ENCODE assay signal across 8 cellular contexts in genomic region chr12:122062832-122063690, GRCh38. TPM values are rescaled to one million over a fixed set of nuclear protein-coding genes. Genes with fewer than 3 reads are reported as not detected.
DNase-seq lines count a peak whose midpoint lies in the region; ATAC-seq and TF ChIP-seq lines count a peak whose summit lies in the region.

No MANE protein-coding gene starts in this region.

- no TSS peak for BruUV-seq in mammary epithelial cell (replicated peaks; lab: Mats Ljungman, UMichigan)

- no peaks in the 10 kb centered on the region for H3K27me3 ChIP-seq in mammary epithelial cell (ENCODE audit: insufficient read depth, low read length)
- no peaks in the 10 kb centered on the region for H3K27me3 ChIP-seq in suprapubic skin

- in situ Hi-C loops in mammary epithelial cell (cut with MboI; ENCODE audit: low sequenced_read_pairs in 2 of 2), result no loop called here

- TF ChIP-seq EP300 in suprapubic skin (IDR thresholded peaks at IDR 0.05), result no peak

- H3K9me3 ChIP-seq in mammary epithelial cell (replicated peaks; ENCODE audit: insufficient read depth, low read length), result no peaks in the 10 kb centered on the region
- no peaks in the 10 kb centered on the region for H3K9me3 ChIP-seq in suprapubic skin

- peaks cover 16% of the 10 kb centered on the region for H3K4me1 ChIP-seq in mammary epithelial cell (ENCODE audit: insufficient read depth, low read length)
- peaks cover 33% of the 10 kb centered on the region for H3K4me1 ChIP-seq in suprapubic skin

- no peak overlapping the region for H3K9ac ChIP-seq in mammary epithelial cell (ENCODE audit: insufficient read depth, low read length)

- H3K27ac ChIP-seq in mammary epithelial cell (ENCODE audit: insufficient read depth, low read depth, low read length) (no peak overlapping the region), suprapubic skin (peak overlapping the region; percentile 71)

- H3K36me3 ChIP-seq in mammary epithelial cell (ENCODE audit: insufficient read depth, low read length), result peaks cover 2% of the 10 kb centered on the region
- peaks cover 24% of the 10 kb centered on the region for H3K36me3 ChIP-seq in suprapubic skin

- no peaks in the 10 kb centered on the region for H4K20me1 ChIP-seq in mammary epithelial cell (ENCODE audit: insufficient read depth, low read length)

- H2AFZ ChIP-seq in mammary epithelial cell (ENCODE audit: low read depth, low read length), result peak overlapping the region; percentile 67

- CTCF ChIA-PET in mammary epithelial cell (lab: Charles Lee; ENCODE audit: low non-redundant PET), result no interaction called here

- H3K79me2 ChIP-seq in mammary epithelial cell (ENCODE audit: insufficient read depth, low read length), result no peaks in the 10 kb centered on the region

- TF ChIP-seq POLR2A in suprapubic skin (IDR thresholded peaks at IDR 0.05), result no peak

- WGBS in mammary epithelial cell (ENCODE audit: low coverage, missing lambda C conversion rate), result 26% methylated on average over 18 of the region's 19 CpGs
- 18% methylated on average over 19 of the region's 19 CpGs for WGBS in suprapubic skin

- TF ChIP-seq CTCF in mammary epithelial cell (conservative IDR thresholded peaks at IDR 0.05 in 1 of 2, IDR thresholded peaks at IDR 0.05 in 1 of 2; ENCODE audit: extremely low read depth in 1 of 2, insufficient read depth in 1 of 2, low read depth in 1 of 2, low read length in 2 of 2), result no peak
- no peak for TF ChIP-seq CTCF in suprapubic skin (IDR thresholded peaks at IDR 0.05)

- ATAC-seq in left colon (peak; percentile 83), HG03520 (IDR thresholded peaks at IDR 0.05; ENCODE audit: unreplicated experiment) (no peak), HG02885 (IDR thresholded peaks at IDR 0.05; ENCODE audit: poor library complexity, unreplicated experiment) (no peak), HG02973 (IDR thresholded peaks at IDR 0.05; ENCODE audit: unreplicated experiment) (no peak)

- peak overlapping the region; percentile 9 for H3K4me2 ChIP-seq in mammary epithelial cell (ENCODE audit: insufficient read depth, low read depth, low read length)

- intact Hi-C loops in mammary epithelial cell (cut with micrococcal nuclease), result loop anchor here (1.0 kb wide), 1 partner anchor 128 kb away; no protein-coding TSS in a partner anchor
- intact Hi-C loops in left colon (cut with DNase I, micrococcal nuclease), result no loop called here

- peak; percentile 88 for DNase-seq in EL
- DNase-seq in NCI-H526 treated with DMSO at 0.1 percent for 48 hours (lab: John Stamatoyannopoulos, UW), result peak; percentile 90
- DNase-seq in mammary epithelial cell, result peak; percentile 76
- peak; percentile 64 to 86 for DNase-seq in left colon
- no peak for DNase-seq in suprapubic skin (ENCODE audit: low spot score in 2 of 2)

- dilution Hi-C loops in mammary epithelial cell (cut with HindIII; ENCODE audit: low sequenced_read_pairs), result loop anchor here (10.0 kb wide), 1 partner anchor 102 kb away; no protein-coding TSS in a partner anchor

- H3K4me3 ChIP-seq in mammary epithelial cell (replicated peaks in 1 of 3; ENCODE audit: insufficient read depth in 1 of 3, low read depth in 2 of 3, low read length in 3 of 3) (no peak overlapping the region), suprapubic skin (no peak overlapping the region)

RNA-seq across cellular contexts. Expression of gene MLXIP, which starts 15.5 kb away (rescaled TPM):
- 10 to 100 TPM; 17.7 to 53.6 TPM for total RNA-seq in mammary epithelial cell
- polyA plus RNA-seq in mammary epithelial cell, result 14.3 TPM
- polyA minus RNA-seq in mammary epithelial cell, result 50.3 TPM
- 100 to 1,000 TPM; 125 to 175 TPM for total RNA-seq in left colon
- total RNA-seq in suprapubic skin, result 10 to 100 TPM; 25.2 to 91.4 (median 35.4) TPM

RNA-seq across cellular contexts. Expression of gene BCL7A, which starts 41.4 kb away (rescaled TPM):
- total RNA-seq in mammary epithelial cell, result 10 to 100 TPM; 15.8 to 27.7 TPM
- 17.4 TPM for polyA plus RNA-seq in mammary epithelial cell
- polyA minus RNA-seq in mammary epithelial cell, result 15.9 TPM
- total RNA-seq in left colon, result 1 to 10 TPM; 6.5 to 6.7 TPM
- 10 to 100 TPM; 15.9 to 30.9 (median 22.7) TPM for total RNA-seq in suprapubic skin

Comparison
In these comparisons a context has a peak if more than half of its experiments do, and no peak if none do; other contexts are left out.
1. DNase-seq: peak in EL (single experiment), NCI-H526 treated with DMSO at 0.1 percent for 48 hours (single experiment), mammary epithelial cell (single experiment) and left colon (2 of 2); none in suprapubic skin (0 of 2).